Comparison of ENCODE assay signal across 16 cellular contexts in the genomic region with DNA sequence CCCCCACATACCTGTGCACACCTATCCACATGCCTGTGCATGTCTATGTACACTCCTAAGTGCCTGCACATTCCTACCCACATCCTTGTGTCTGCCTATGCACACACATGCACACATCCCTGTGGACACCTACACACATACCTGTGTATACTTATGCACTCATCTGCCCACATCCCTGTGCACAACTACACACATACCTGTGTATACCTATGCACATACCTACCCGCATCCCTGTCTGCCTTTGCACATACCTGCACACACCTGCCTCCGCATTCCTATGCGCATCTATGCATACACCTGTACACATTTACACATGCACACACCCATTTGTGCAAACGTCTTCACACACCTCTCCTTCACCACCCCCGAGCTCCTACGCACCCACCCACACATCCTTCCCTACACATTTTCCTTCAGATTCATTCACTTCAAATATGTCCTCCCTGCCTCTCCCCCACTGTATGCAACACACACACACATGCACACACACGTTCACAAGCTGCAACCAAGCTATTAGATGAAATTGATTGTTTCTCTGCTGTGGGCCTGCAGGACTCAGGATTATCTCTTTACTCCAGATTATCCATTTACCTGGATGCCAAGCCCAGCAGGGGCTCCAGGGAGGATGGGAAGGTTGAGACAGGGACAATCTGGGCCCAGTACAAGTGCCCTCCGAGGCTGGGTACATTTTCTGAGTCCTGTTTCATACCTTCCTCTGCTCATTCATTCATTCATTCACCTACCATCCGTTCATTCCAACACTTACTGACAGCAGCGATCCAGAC.
"Had no signal": no experiment of that assay in that cellular context is flagged by ENCODE, and none has a peak within 500 bp of the region (broad histone marks: within the 10 kb centered on the region; RNA-seq: fewer than 3 reads in every experiment).

No MANE protein-coding gene starts in this region.

- H3K36me3 Mint-ChIP-seq: immature natural killer cell; memory B cell; stimulated activated effector memory CD8-positive, alpha-beta T cell treated with anti-CD3 and anti-CD28 coated beads, Interleukin-12 subunit alpha, Interleukin-12 subunit beta, amount 100 ng/mL, for 72 hours had no signal

- H3K9me3 ChIP-seq: adrenal gland, tibial nerve had no signal

- H2AFZ ChIP-seq: parathyroid adenoma had no signal

- ATAC-seq: activated CD4-positive, alpha-beta T cell treated with anti-CD3 and anti-CD28 coated beads for 36 hours; activated CD8-positive, alpha-beta T cell treated with anti-CD3 and anti-CD28 coated beads, Interleukin-2, amount 10 ng/mL, durations not matched to agents 7 days and 5 days; effector memory CD8-positive, alpha-beta T cell; esophagus mucosa; left colon; stimulated activated effector memory CD8-positive, alpha-beta T cell treated with anti-CD3 and anti-CD28 coated beads, Interleukin-12 subunit alpha, Interleukin-12 subunit beta, amount 100 ng/mL, for 72 hours had no signal

- H3K4me3 ChIP-seq: adrenal gland, tibial nerve had no signal

- H3K27ac ChIP-seq: parathyroid adenoma, tibial nerve, VCaP had no signal

- H3K9me3 Mint-ChIP-seq: activated naive CD4-positive, alpha-beta T cell treated with anti-CD3 and anti-CD28 coated beads for 36 hours; dendritic cell treated with granulocyte-macrophage colony-stimulating factor and Interleukin-4, amounts not matched to agents 40 ng/mL and 50 ng/mL, for 4 days; effector memory CD8-positive, alpha-beta T cell; immature natural killer cell; memory B cell; stimulated activated effector memory CD8-positive, alpha-beta T cell treated with anti-CD3 and anti-CD28 coated beads, Interleukin-12 subunit alpha, Interleukin-12 subunit beta, amount 100 ng/mL, for 72 hours had no signal

- H3K27ac Mint-ChIP-seq: activated CD4-positive, alpha-beta T cell treated with anti-CD3 and anti-CD28 coated beads for 36 hours; activated CD8-positive, alpha-beta T cell treated with anti-CD3 and anti-CD28 coated beads, Interleukin-2, amount 10 ng/mL, durations not matched to agents 7 days and 5 days; activated naive CD4-positive, alpha-beta T cell treated with anti-CD3 and anti-CD28 coated beads for 36 hours; dendritic cell treated with granulocyte-macrophage colony-stimulating factor and Interleukin-4, amounts not matched to agents 40 ng/mL and 50 ng/mL, for 4 days; immature natural killer cell; memory B cell; stimulated activated effector memory CD8-positive, alpha-beta T cell treated with anti-CD3 and anti-CD28 coated beads, Interleukin-12 subunit alpha, Interleukin-12 subunit beta, amount 100 ng/mL, for 72 hours had no signal

- H3K4me1 Mint-ChIP-seq: immature natural killer cell had no signal

- DNase-seq: activated CD4-positive, alpha-beta T cell treated with anti-CD3 and anti-CD28 coated beads for 36 hours; activated CD8-positive, alpha-beta memory T cell treated with anti-CD3 and anti-CD28 coated beads, Interleukin-2, amount 50 U/mL, for 48 hours; activated CD8-positive, alpha-beta T cell treated with anti-CD3 and anti-CD28 coated beads, Interleukin-2, amount 10 ng/mL, durations not matched to agents 7 days and 5 days; activated naive CD4-positive, alpha-beta T cell treated with anti-CD3 and anti-CD28 coated beads for 36 hours; effector memory CD8-positive, alpha-beta T cell; immature natural killer cell; left colon; T1000 had no signal

- H3K36me3 ChIP-seq: adrenal gland, tibial nerve had no signal

- H3K79me2 ChIP-seq: parathyroid adenoma had no signal

- H3K4me3 Mint-ChIP-seq: activated CD4-positive, alpha-beta T cell treated with anti-CD3 and anti-CD28 coated beads for 36 hours; activated CD8-positive, alpha-beta T cell treated with anti-CD3 and anti-CD28 coated beads, Interleukin-2, amount 10 ng/mL, durations not matched to agents 7 days and 5 days; activated naive CD4-positive, alpha-beta T cell treated with anti-CD3 and anti-CD28 coated beads for 36 hours; dendritic cell treated with granulocyte-macrophage colony-stimulating factor and Interleukin-4, amounts not matched to agents 40 ng/mL and 50 ng/mL, for 4 days; effector memory CD8-positive, alpha-beta T cell; immature natural killer cell; memory B cell; stimulated activated effector memory CD8-positive, alpha-beta T cell treated with anti-CD3 and anti-CD28 coated beads, Interleukin-12 subunit alpha, Interleukin-12 subunit beta, amount 100 ng/mL, for 72 hours had no signal

- H3K9ac ChIP-seq: parathyroid adenoma had no signal

- H3K4me1 ChIP-seq: parathyroid adenoma had no signal

- H3K27me3 ChIP-seq: adrenal gland, tibial nerve had no signal

- H3K27me3 Mint-ChIP-seq: activated CD4-positive, alpha-beta T cell treated with anti-CD3 and anti-CD28 coated beads for 36 hours; effector memory CD8-positive, alpha-beta T cell; memory B cell had no signal
